Comparison of ENCODE assay signal across 17 cellular contexts in genomic region chr2:240322231-240322955, GRCh38.
A peak's percentile ranks its signal among the peaks of the same experiment; 100 is the strongest.
DNase-seq lines count a peak whose midpoint lies in the region; TF ChIP-seq lines count a peak whose summit lies in the region.
"Had no signal": no experiment of that assay in that cellular context is flagged by ENCODE, and none has a peak within 500 bp of the region (broad histone marks: within the 10 kb centered on the region; RNA-seq: fewer than 3 reads in every experiment).

No MANE protein-coding gene starts in this region.

- H3K4me3 ChIP-seq in H7 (ENCODE audit: insufficient read depth, low read depth, low read length) (no peak overlapping the region), epithelial cell of proximal tubule (ENCODE audit: low read depth, low read length) (no peak overlapping the region)
- H3K4me3 ChIP-seq: BLaER1 treated with 17β-estradiol and CSF1 and Interleukin-3, amounts not matched to agents 10 nM and 100 nM; MG63 had no signal

- H3K36me3 ChIP-seq in H7 (replicated peaks; ENCODE audit: control insufficient read depth, insufficient read depth, low read length), result no peaks in the 10 kb centered on the region
- H3K36me3 ChIP-seq: BLaER1 treated with 17β-estradiol and CSF1 and Interleukin-3, amounts not matched to agents 10 nM and 100 nM; MG63 had no signal

- peak; percentile 32 for DNase-seq in AG20443 (ENCODE audit: low spot score)
- DNase-seq in H7, result peak; percentile 35
- peak; percentile 33 for DNase-seq in epithelial cell of proximal tubule (ENCODE audit: low read depth)
- DNase-seq in myocyte (ENCODE audit: low read depth), result peak; percentile 41
- no peak for DNase-seq in NOMO-1 (lab: John Stamatoyannopoulos, UW; ENCODE audit: unreplicated experiment in 2 of 2)
- no peak for DNase-seq in NCI-H446 treated with DMSO at 0.1 percent for 48 hours (lab: John Stamatoyannopoulos, UW)
- DNase-seq in amniotic stem cell (lab: John Stamatoyannopoulos, UW), result no peak
- DNase-seq: activated CD4-positive, alpha-beta memory T cell treated with anti-CD3 and anti-CD28 coated beads, Interleukin-2, amount 10 ng/mL, durations not matched to agents 7 days and 5 days; activated T-cell treated with anti-CD3 and anti-CD28 coated beads, Interleukin-2, amount 50 U/mL, for 72 hours; MG63; midbrain; NCI-H2029; NCI-H526; nucleus accumbens; stimulated activated CD4-positive, alpha-beta T cell treated with anti-CD3 and anti-CD28 coated beads, Interleukin-4, amount 100 ng/mL, for 1 hour; stimulated activated CD8-positive, alpha-beta memory T cell treated with anti-CD3 and anti-CD28 coated beads, Interleukin-4, amount 100 ng/mL, for 48 hours had no signal

- no peak for TF ChIP-seq CTCF in epithelial cell of proximal tubule (conservative IDR thresholded peaks at IDR 0.05; ENCODE audit: low read depth, low read length)

- no peaks in the 10 kb centered on the region for H3K27me3 ChIP-seq in H7 (ENCODE audit: control insufficient read depth, insufficient read depth, low read length)
- H3K27me3 ChIP-seq: BLaER1 treated with 17β-estradiol and CSF1 and Interleukin-3, amounts not matched to agents 10 nM and 100 nM; MG63 had no signal

Comparison
In these comparisons a context has a peak if more than half of its experiments do, and no peak if none do; other contexts are left out.
1. DNase-seq: peak in AG20443 (single experiment), H7 (single experiment), epithelial cell of proximal tubule (single experiment) and myocyte (single experiment); none in NOMO-1 (0 of 2), NCI-H446 treated with DMSO at 0.1 percent for 48 hours (single experiment) and amniotic stem cell (single experiment).